ENCODE assay signal across 1 cellular context in the genomic region with DNA sequence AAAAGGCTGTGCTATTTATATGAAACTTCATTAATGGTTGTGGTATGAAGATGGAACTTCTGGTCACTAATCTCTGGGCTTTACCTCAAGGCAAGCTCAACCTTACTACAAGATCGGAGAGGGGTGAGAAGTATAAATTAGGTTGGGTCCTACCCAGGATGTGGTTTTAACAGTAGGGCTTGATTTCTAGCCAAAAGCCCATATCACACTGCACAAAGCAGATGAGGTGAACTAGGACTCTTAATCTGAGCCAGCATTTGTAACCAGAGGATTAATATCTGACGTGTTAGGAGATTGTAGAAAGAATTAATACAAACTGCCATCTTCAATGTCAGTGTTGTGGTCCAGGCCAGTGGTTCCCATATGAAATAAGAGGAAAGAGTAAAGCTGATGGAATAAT.
TF ChIP-seq lines count a peak whose summit lies in the region.

No MANE protein-coding gene starts in this region.

TF ChIP-seq in K562, 482 proteins besides CTCF, POLR2A, EP300 and RAD21:
- peak; percentile 54; the same call in 1 of the 2 replicates for TF ChIP-seq TEAD4 (IDR thresholded peaks at IDR 0.05; ENCODE audit: low read length)
- TF ChIP-seq TEAD4 (CRISPR knock-in tag; IDR thresholded peaks at IDR 0.05; ENCODE audit: borderline replicate concordance): no peak
- peak; percentile 36; the same call in 1 of the 2 replicates for TF ChIP-seq NCOR1 (IDR thresholded peaks at IDR 0.05)
- TF ChIP-seq, protein P1, sequence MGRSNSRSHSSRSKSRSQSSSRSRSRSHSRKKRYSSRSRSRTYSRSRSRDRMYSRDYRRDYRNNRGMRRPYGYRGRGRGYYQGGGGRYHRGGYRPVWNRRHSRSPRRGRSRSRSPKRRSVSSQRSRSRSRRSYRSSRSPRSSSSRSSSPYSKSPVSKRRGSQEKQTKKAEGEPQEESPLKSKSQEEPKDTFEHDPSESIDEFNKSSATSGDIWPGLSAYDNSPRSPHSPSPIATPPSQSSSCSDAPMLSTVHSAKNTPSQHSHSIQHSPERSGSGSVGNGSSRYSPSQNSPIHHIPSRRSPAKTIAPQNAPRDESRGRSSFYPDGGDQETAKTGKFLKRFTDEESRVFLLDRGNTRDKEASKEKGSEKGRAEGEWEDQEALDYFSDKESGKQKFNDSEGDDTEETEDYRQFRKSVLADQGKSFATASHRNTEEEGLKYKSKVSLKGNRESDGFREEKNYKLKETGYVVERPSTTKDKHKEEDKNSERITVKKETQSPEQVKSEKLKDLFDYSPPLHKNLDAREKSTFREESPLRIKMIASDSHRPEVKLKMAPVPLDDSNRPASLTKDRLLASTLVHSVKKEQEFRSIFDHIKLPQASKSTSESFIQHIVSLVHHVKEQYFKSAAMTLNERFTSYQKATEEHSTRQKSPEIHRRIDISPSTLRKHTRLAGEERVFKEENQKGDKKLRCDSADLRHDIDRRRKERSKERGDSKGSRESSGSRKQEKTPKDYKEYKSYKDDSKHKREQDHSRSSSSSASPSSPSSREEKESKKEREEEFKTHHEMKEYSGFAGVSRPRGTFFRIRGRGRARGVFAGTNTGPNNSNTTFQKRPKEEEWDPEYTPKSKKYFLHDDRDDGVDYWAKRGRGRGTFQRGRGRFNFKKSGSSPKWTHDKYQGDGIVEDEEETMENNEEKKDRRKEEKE (IDR thresholded peaks at IDR 0.05; ENCODE audit: borderline replicate concordance in 1 of 2, control insufficient read depth in 1 of 2, low read depth in 2 of 2, low read length in 1 of 2): 0 out of 4 replicates have a peak, but pooled peaks of 1 of the 2 experiments have one; percentile 6
- no peak for TF ChIP-seq NONO (IDR thresholded peaks at IDR 0.05; ENCODE audit: low read depth in 2 of 2, low read length in 1 of 2)
- no peak for TF ChIP-seq MEIS2 (IDR thresholded peaks at IDR 0.05; ENCODE audit: partially characterized antibody)
- TF ChIP-seq TCF3 (CRISPR knock-in tag; IDR thresholded peaks at IDR 0.05): peak; percentile 53
- peak; percentile 49; the same call in 1 of the 2 replicates for TF ChIP-seq KLF16 (IDR thresholded peaks at IDR 0.05)
- TF ChIP-seq, protein P2, sequence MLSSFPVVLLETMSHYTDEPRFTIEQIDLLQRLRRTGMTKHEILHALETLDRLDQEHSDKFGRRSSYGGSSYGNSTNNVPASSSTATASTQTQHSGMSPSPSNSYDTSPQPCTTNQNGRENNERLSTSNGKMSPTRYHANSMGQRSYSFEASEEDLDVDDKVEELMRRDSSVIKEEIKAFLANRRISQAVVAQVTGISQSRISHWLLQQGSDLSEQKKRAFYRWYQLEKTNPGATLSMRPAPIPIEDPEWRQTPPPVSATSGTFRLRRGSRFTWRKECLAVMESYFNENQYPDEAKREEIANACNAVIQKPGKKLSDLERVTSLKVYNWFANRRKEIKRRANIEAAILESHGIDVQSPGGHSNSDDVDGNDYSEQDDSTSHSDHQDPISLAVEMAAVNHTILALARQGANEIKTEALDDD (IDR thresholded peaks at IDR 0.05): 0 out of 2 replicates have a peak, but pooled peaks have one; percentile 13
- TF ChIP-seq ZNF121 (CRISPR knock-in tag; conservative IDR thresholded peaks at IDR 0.05): no peak
- TF ChIP-seq SIX5 (IDR thresholded peaks at IDR 0.05; ENCODE audit: borderline replicate concordance in 1 of 2, insufficient read depth in 1 of 2, low read depth in 1 of 2, low read length in 2 of 2): no peak
- no peak for TF ChIP-seq RBM34 (IDR thresholded peaks at IDR 0.05; ENCODE audit: borderline replicate concordance, insufficient read depth, low read length)
- peak; percentile 32; the same call in 1 of the 2 replicates for TF ChIP-seq NFIC (IDR thresholded peaks at IDR 0.05)
- TF ChIP-seq, protein P3, sequence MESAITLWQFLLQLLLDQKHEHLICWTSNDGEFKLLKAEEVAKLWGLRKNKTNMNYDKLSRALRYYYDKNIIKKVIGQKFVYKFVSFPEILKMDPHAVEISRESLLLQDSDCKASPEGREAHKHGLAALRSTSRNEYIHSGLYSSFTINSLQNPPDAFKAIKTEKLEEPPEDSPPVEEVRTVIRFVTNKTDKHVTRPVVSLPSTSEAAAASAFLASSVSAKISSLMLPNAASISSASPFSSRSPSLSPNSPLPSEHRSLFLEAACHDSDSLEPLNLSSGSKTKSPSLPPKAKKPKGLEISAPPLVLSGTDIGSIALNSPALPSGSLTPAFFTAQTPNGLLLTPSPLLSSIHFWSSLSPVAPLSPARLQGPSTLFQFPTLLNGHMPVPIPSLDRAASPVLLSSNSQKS (CRISPR knock-in tag; IDR thresholded peaks at IDR 0.05): no peak
- peak; percentile 66 for TF ChIP-seq CBFA2T3 (IDR thresholded peaks at IDR 0.05)
- peak; percentile 29 for TF ChIP-seq DACH1 (IDR thresholded peaks at IDR 0.05; ENCODE audit: partially characterized antibody)
- peak; percentile 38; the same call in 1 of the 2 replicates for TF ChIP-seq ARID1B (IDR thresholded peaks at IDR 0.05)
- TF ChIP-seq CBFA2T2 (conservative IDR thresholded peaks at IDR 0.05): peak; percentile 28; the same call in 1 of the 2 replicates
- 0 out of 2 replicates have a peak, but pooled peaks have one; percentile 14 for TF ChIP-seq CREM (IDR thresholded peaks at IDR 0.05; ENCODE audit: low read depth)
- TF ChIP-seq ZNF76 (CRISPR knock-in tag; IDR thresholded peaks at IDR 0.05; ENCODE audit: borderline replicate concordance): no peak
- TF ChIP-seq, protein P4, sequence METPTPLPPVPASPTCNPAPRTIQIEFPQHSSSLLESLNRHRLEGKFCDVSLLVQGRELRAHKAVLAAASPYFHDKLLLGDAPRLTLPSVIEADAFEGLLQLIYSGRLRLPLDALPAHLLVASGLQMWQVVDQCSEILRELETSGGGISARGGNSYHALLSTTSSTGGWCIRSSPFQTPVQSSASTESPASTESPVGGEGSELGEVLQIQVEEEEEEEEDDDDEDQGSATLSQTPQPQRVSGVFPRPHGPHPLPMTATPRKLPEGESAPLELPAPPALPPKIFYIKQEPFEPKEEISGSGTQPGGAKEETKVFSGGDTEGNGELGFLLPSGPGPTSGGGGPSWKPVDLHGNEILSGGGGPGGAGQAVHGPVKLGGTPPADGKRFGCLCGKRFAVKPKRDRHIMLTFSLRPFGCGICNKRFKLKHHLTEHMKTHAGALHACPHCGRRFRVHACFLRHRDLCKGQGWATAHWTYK (CRISPR knock-in tag; IDR thresholded peaks at IDR 0.05): no peak
- TF ChIP-seq MTA2 (IDR thresholded peaks at IDR 0.05; ENCODE audit: low read depth): no peak
